In genomic region chr1:67019121-67019520, GRCh38 we compare ENCODE assay signal across 14 cellular contexts. TPM values are rescaled to one million over a fixed set of nuclear protein-coding genes. Genes with fewer than 3 reads are reported as not detected.
DNase-seq lines count a peak whose midpoint lies in the region; ATAC-seq and TF ChIP-seq lines count a peak whose summit lies in the region.
"Had no signal": no experiment of that assay in that cellular context is flagged by ENCODE, and none has a peak within 500 bp of the region (broad histone marks: within the 10 kb centered on the region; RNA-seq: fewer than 3 reads in every experiment).

No MANE protein-coding gene starts in this region.

- BruUV-seq in OCI-LY7 (replicated peaks; lab: Mats Ljungman, UMichigan) = no TSS peak

- POLR2A ChIA-PET in OCI-LY7 (lab: Charles Lee) = interaction anchor here (0.8 to 1.4 kb wide), 3 partner anchors 16 to 993 kb away, joined by 3 to 4 read pairs (median 3); no protein-coding TSS in a partner anchor

- DNase-seq in M059J (ENCODE audit: low read depth) (peak; percentile 44), coronary artery (ENCODE audit: low spot score) (no peak), tibial artery (no peak), posterior cingulate gyrus (no peak), OCI-LY7 (ENCODE audit: low spot score) (no peak)
- DNase-seq: activated CD4-positive, alpha-beta T cell treated with anti-CD3 and anti-CD28 coated beads for 4 hours; activated naive CD4-positive, alpha-beta T cell treated with anti-CD3 and anti-CD28 coated beads for 36 hours; DMS153; naive thymus-derived CD8-positive, alpha-beta T cell; NCI-H2107; NCI-H526 treated with DMSO at 0.1 percent for 48 hours had no signal

- H3K4me3 ChIP-seq in coronary artery = no peak overlapping the region
- H3K4me3 ChIP-seq in muscle layer of duodenum (ENCODE audit: low read depth in 1 of 2, low read length in 2 of 2) = no peak overlapping the region
- H3K4me3 ChIP-seq in tibial artery = no peak overlapping the region
- H3K4me3 ChIP-seq in OCI-LY7 (ENCODE audit: low read depth, low read length, poor library complexity, severe bottlenecking) = no peak overlapping the region
- H3K4me3 ChIP-seq: BLaER1 had no signal

- no peaks in the 10 kb centered on the region for H4K20me1 ChIP-seq in OCI-LY7 (ENCODE audit: insufficient read depth, low read length)
- H4K20me1 ChIP-seq: BLaER1 had no signal

- H3K4me1 ChIP-seq in muscle layer of duodenum (ENCODE audit: control insufficient read depth in 1 of 2, insufficient read depth in 2 of 2, low read length in 2 of 2) (peaks cover 15 to 27% of the 10 kb centered on the region in 2 donors), tibial artery (peaks cover 0 to 50% (median 27%) of the 10 kb centered on the region in 4 donors), OCI-LY7 (ENCODE audit: insufficient read depth, low read length, poor library complexity, severe bottlenecking) (no peaks in the 10 kb centered on the region)
- H3K4me1 ChIP-seq: BLaER1 had no signal

- CTCF ChIA-PET in OCI-LY7 (lab: Charles Lee; ENCODE audit: unreplicated experiment) = no interaction called here

- H3K36me3 ChIP-seq in muscle layer of duodenum (ENCODE audit: control insufficient read depth in 1 of 2, insufficient read depth in 2 of 2, low read length in 2 of 2) (peaks cover 0 to 19% of the 10 kb centered on the region in 2 donors), tibial artery (peaks cover 0 to 13% (median 3%) of the 10 kb centered on the region in 3 donors), OCI-LY7 (ENCODE audit: insufficient read depth, low read length) (peaks cover 72% of the 10 kb centered on the region)

- H3K79me2 ChIP-seq in OCI-LY7 (ENCODE audit: insufficient read depth, low read depth, low read length) = no peaks in the 10 kb centered on the region

- H3K9me2 ChIP-seq in OCI-LY7 (ENCODE audit: insufficient read depth, low read length) = no peaks in the 10 kb centered on the region

- H3K27ac ChIP-seq in coronary artery = peak overlapping the region; percentile 72 to 91
- H3K27ac ChIP-seq in muscle layer of duodenum (ENCODE audit: low read length) = peak overlapping the region; percentile 70
- H3K27ac ChIP-seq in tibial artery = peak overlapping the region; percentile 76 to 77
- no peak overlapping the region for H3K27ac ChIP-seq in OCI-LY7 (ENCODE audit: low read depth, low read length, poor library complexity, severe bottlenecking)
- H3K27ac ChIP-seq: BLaER1 had no signal

- no peak overlapping the region for H3K4me2 ChIP-seq in OCI-LY7 (ENCODE audit: low read length)
- H3K4me2 ChIP-seq: BLaER1 had no signal

- TF ChIP-seq CTCF in coronary artery (IDR thresholded peaks at IDR 0.05) (no peak), tibial artery (IDR thresholded peaks at IDR 0.05) (no peak), OCI-LY7 (conservative IDR thresholded peaks at IDR 0.05; ENCODE audit: low read length) (no peak)

- no peak overlapping the region for H2AFZ ChIP-seq in OCI-LY7 (ENCODE audit: low read length)

- H3K9me3 ChIP-seq in muscle layer of duodenum (ENCODE audit: control insufficient read depth in 1 of 2, low read length in 2 of 2) (peaks cover 0 to 2% of the 10 kb centered on the region in 2 donors), tibial artery (no peaks in the 10 kb centered on the region), OCI-LY7 (ENCODE audit: low read length) (no peaks in the 10 kb centered on the region)

- intact Hi-C loops in tibial artery (cut with DNase I; ENCODE audit: low total_unique reads) = loop anchor here (5.0 kb wide), 1 partner anchor 33 kb away; the partner anchor contains the start of gene SLC35D1
- intact Hi-C loops in posterior cingulate gyrus (cut with DNase I) = no loop called here
- intact Hi-C loops in OCI-LY7 (cut with micrococcal nuclease; ENCODE audit: unreplicated experiment) = no loop called here

- no peaks in the 10 kb centered on the region for H3K27me3 ChIP-seq in muscle layer of duodenum (ENCODE audit: low read depth, low read length)
- H3K27me3 ChIP-seq in tibial artery = no peaks in the 10 kb centered on the region
- H3K27me3 ChIP-seq: BLaER1 had no signal

- ATAC-seq in GM18868 (IDR thresholded peaks at IDR 0.05; ENCODE audit: unreplicated experiment) = no peak
- ATAC-seq: naive thymus-derived CD8-positive, alpha-beta T cell had no signal

RNA-seq across cellular contexts. Expression of gene SLC35D1, which starts 34.8 kb away (rescaled TPM):
- 13.1 and 20.1 TPM in 2 replicates for total RNA-seq in M059J (2014; rRNA removed; shearing (Covaris generic))
- 10.8 and 11.2 TPM in 2 replicates for total RNA-seq in OCI-LY7 (2014; rRNA removed; shearing (Covaris generic))
- 13.1 and 13.3 TPM in 2 replicates for total RNA-seq in OCI-LY7 (2022)
